Comparison of ENCODE assay signal across 8 cellular contexts in the genomic region with DNA sequence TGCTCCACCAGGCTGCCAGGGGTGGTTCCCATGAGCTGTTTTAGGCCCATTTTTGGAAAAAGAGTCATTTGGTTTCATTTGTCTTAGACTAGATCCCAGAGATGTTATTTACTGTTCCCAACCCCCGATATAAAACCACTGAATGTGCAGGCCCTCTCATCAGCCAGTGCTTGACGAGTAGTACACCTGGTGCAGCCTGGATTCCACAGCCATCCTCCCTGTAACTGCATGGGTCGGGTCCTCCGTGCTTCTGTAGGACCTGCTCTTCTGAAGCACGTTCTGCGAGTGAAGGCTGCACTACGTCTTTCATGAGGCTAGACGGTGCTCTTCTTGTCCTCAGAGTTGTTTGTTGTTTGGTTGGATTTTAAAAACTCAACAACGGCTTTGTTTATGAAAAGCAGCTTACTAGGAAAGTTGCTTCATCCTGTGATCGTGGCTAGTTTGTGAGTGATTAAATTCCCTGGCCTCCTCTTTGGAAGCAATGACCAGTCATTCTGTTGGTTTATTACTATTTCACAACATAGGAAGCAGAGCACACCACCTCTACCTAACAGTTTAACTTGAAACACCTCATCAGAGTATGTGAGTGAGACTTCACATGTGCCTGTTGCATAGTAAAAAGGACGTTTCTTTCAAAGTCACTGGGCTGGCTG.
A peak's percentile ranks its signal among the peaks of the same experiment; 100 is the strongest.
DNase-seq lines count a peak whose midpoint lies in the region; ATAC-seq lines count a peak whose summit lies in the region.

No MANE protein-coding gene starts in this region.

- no peaks in the 10 kb centered on the region for H3K36me3 ChIP-seq in CD4-positive, CD25-positive, alpha-beta regulatory T cell (ENCODE audit: control insufficient read depth, insufficient read depth, low read length)
- H3K36me3 ChIP-seq in naive thymus-derived CD4-positive, alpha-beta T cell (ENCODE audit: control insufficient read depth in 2 of 3, insufficient read depth in 3 of 3, low read length in 3 of 3) = no peaks in the 10 kb centered on the region

- no peak for DNase-seq in CD4-positive, CD25-positive, alpha-beta regulatory T cell
- DNase-seq in LHCN-M2 (ENCODE audit: low read depth) (peak; percentile 86), astrocyte of the hippocampus (ENCODE audit: low read depth, low spot score) (peak; percentile 37), HPDE6-E6E7 (ENCODE audit: extremely low spot score) (no peak), NCI-H446 treated with DMSO at 0.1 percent for 48 hours (lab: John Stamatoyannopoulos, UW) (no peak)
- peak in 1 of 9 donors; percentile 8 for DNase-seq in naive thymus-derived CD4-positive, alpha-beta T cell
- no peak for DNase-seq in stimulated activated CD4-positive, alpha-beta T cell treated with anti-CD3 and anti-CD28 coated beads, Interleukin-12 subunit alpha, Interleukin-12 subunit beta, amount 100 ng/mL, for 4 hours

- peaks cover 35 to 49% (median 42%) of the 10 kb centered on the region in 4 donors for H3K4me1 Mint-ChIP-seq in CD4-positive, CD25-positive, alpha-beta regulatory T cell
- peaks cover 26 to 55% (median 47%) of the 10 kb centered on the region in 7 donors for H3K4me1 Mint-ChIP-seq in naive thymus-derived CD4-positive, alpha-beta T cell

- ATAC-seq in CD4-positive, CD25-positive, alpha-beta regulatory T cell (ENCODE audit: low read depth in 2 of 2) = no peak
- peak; percentile 8 for ATAC-seq in naive thymus-derived CD4-positive, alpha-beta T cell
- ATAC-seq in GM18498 (IDR thresholded peaks at IDR 0.05; ENCODE audit: unreplicated experiment) = no peak

- no peaks in the 10 kb centered on the region for H3K9me3 ChIP-seq in CD4-positive, CD25-positive, alpha-beta regulatory T cell (ENCODE audit: control insufficient read depth in 2 of 2, low read length in 2 of 2)
- no peaks in the 10 kb centered on the region for H3K9me3 ChIP-seq in naive thymus-derived CD4-positive, alpha-beta T cell (ENCODE audit: control insufficient read depth in 2 of 3, low read length in 3 of 3)

- no peaks in the 10 kb centered on the region for H3K27me3 ChIP-seq in CD4-positive, CD25-positive, alpha-beta regulatory T cell (ENCODE audit: control insufficient read depth, insufficient read depth, low read length)
- no peaks in the 10 kb centered on the region for H3K27me3 ChIP-seq in naive thymus-derived CD4-positive, alpha-beta T cell (ENCODE audit: control insufficient read depth in 2 of 2, insufficient read depth in 2 of 2, low read length in 2 of 2)

- intact Hi-C loops in naive thymus-derived CD4-positive, alpha-beta T cell (cut with micrococcal nuclease) = loop anchor here (1.0 to 5.0 kb wide), 11 partner anchors 10 to 861 kb away; partner anchors contain the start of gene AOPEP (in 2 of the 2)

- peaks cover 29% of the 10 kb centered on the region for H3K4me1 ChIP-seq in CD4-positive, CD25-positive, alpha-beta regulatory T cell (ENCODE audit: control insufficient read depth, insufficient read depth, low read length, poor library complexity, severe bottlenecking)
- peaks cover 25 to 26% of the 10 kb centered on the region in 2 donors for H3K4me1 ChIP-seq in naive thymus-derived CD4-positive, alpha-beta T cell (ENCODE audit: control insufficient read depth in 2 of 2, insufficient read depth in 2 of 2, low read length in 2 of 2)

- H3K36me3 Mint-ChIP-seq in CD4-positive, CD25-positive, alpha-beta regulatory T cell = peaks cover 7% of the 10 kb centered on the region
- H3K36me3 Mint-ChIP-seq in naive thymus-derived CD4-positive, alpha-beta T cell = peaks cover 0 to 19% (median 9%) of the 10 kb centered on the region in 5 donors

- POLR2A ChIA-PET in naive thymus-derived CD4-positive, alpha-beta T cell (lab: Charles Lee) = interaction anchor here (1.3 kb wide), 1 partner anchor 9 kb away, joined by 5 read pairs; no protein-coding TSS in a partner anchor

- H3K9me3 Mint-ChIP-seq in CD4-positive, CD25-positive, alpha-beta regulatory T cell = no peaks in the 10 kb centered on the region
- peaks cover 0 to 6% (median 0%) of the 10 kb centered on the region in 11 donors for H3K9me3 Mint-ChIP-seq in naive thymus-derived CD4-positive, alpha-beta T cell

- CTCF ChIA-PET in naive thymus-derived CD4-positive, alpha-beta T cell (lab: Charles Lee) = interaction anchor here (0.6 to 0.9 kb wide), 2 partner anchors 16 to 51 kb away, joined by 3 to 5 read pairs; no protein-coding TSS in a partner anchor

- H3K4me3 Mint-ChIP-seq in CD4-positive, CD25-positive, alpha-beta regulatory T cell = peak overlapping the region; percentile 53 to 80 (median 67)
- peak overlapping the region; percentile 73 to 85 (median 82) for H3K4me3 Mint-ChIP-seq in naive thymus-derived CD4-positive, alpha-beta T cell

- peak overlapping the region; percentile 76 for H3K4me3 ChIP-seq in CD4-positive, CD25-positive, alpha-beta regulatory T cell (ENCODE audit: low read depth, low read length)
- H3K4me3 ChIP-seq in naive thymus-derived CD4-positive, alpha-beta T cell (ENCODE audit: low read length) = peak overlapping the region; percentile 40

- peak overlapping the region; percentile 27 to 97 (median 93) for H3K27ac Mint-ChIP-seq in CD4-positive, CD25-positive, alpha-beta regulatory T cell
- H3K27ac Mint-ChIP-seq in naive thymus-derived CD4-positive, alpha-beta T cell = peak overlapping the region in 8 of 9 donors; percentile 38 to 96 (median 93)

- H3K27me3 Mint-ChIP-seq in CD4-positive, CD25-positive, alpha-beta regulatory T cell = no peaks in the 10 kb centered on the region
- no peaks in the 10 kb centered on the region for H3K27me3 Mint-ChIP-seq in naive thymus-derived CD4-positive, alpha-beta T cell

- peak overlapping the region; percentile 69 for H3K27ac ChIP-seq in CD4-positive, CD25-positive, alpha-beta regulatory T cell (ENCODE audit: insufficient read depth, low read length, poor library complexity, severe bottlenecking)
- no peak overlapping the region for H3K27ac ChIP-seq in naive thymus-derived CD4-positive, alpha-beta T cell (ENCODE audit: low read depth, low read length)

Comparison
In these comparisons a context has a peak if more than half of its experiments do, and no peak if none do; other contexts are left out.
1. DNase-seq: peak in LHCN-M2 (single experiment) and astrocyte of the hippocampus (single experiment); none in CD4-positive, CD25-positive, alpha-beta regulatory T cell (0 of 3), stimulated activated CD4-positive, alpha-beta T cell treated with anti-CD3 and anti-CD28 coated beads, Interleukin-12 subunit alpha, Interleukin-12 subunit beta, amount 100 ng/mL, for 4 hours (single experiment), HPDE6-E6E7 (single experiment) and NCI-H446 treated with DMSO at 0.1 percent for 48 hours (single experiment).